9 cellular contexts compared by ENCODE assay signal in genomic region chr20:38725959-38726848, GRCh38. TPM values are rescaled to one million over a fixed set of nuclear protein-coding genes. Genes with fewer than 3 reads are reported as not detected.
A peak's percentile ranks its signal among the peaks of the same experiment; 100 is the strongest.
DNase-seq lines count a peak whose midpoint lies in the region; ATAC-seq, FAIRE-seq and TF ChIP-seq lines count a peak whose summit lies in the region.
"Had no signal": no experiment of that assay in that cellular context is flagged by ENCODE, and none has a peak within 500 bp of the region (broad histone marks: within the 10 kb centered on the region; RNA-seq: fewer than 3 reads in every experiment).

No MANE protein-coding gene starts in this region.

- no peak overlapping the region for H3K9ac ChIP-seq in HepG2 (ENCODE audit: insufficient read depth, low read depth, low read length)

- TF ChIP-seq CTCF in GM12874 (IDR thresholded peaks at IDR 0.05; ENCODE audit: insufficient read depth, low read depth, low read length) (peak; percentile 48; the same call in 1 of the 2 replicates), HepG2 (CRISPR knock-in tag; IDR thresholded peaks at IDR 0.05) (peak; percentile 93)

- no peak for TF ChIP-seq EP300 in HepG2 (IDR thresholded peaks at IDR 0.05; ENCODE audit: low read depth in 2 of 2, low read length in 2 of 2)
- no peak for TF ChIP-seq EP300 in HepG2 (CRISPR knock-in tag; IDR thresholded peaks at IDR 0.05; ENCODE audit: borderline replicate concordance)

- no peak for TF ChIP-seq POLR2A in HepG2 (IDR thresholded peaks at IDR 0.05; ENCODE audit: insufficient read depth in 1 of 2, low read depth in 2 of 2, low read length in 2 of 2)

- in situ Hi-C loops in HepG2 (cut with HindIII; ENCODE audit: extremely low pct_ligation_motif_present, low pct_unique_long_range_greater_than_20kb), result loop anchor here (25.0 kb wide), 1 partner anchor 289 kb away; the partner anchor contains the start of gene SNHG17

- 45% methylated on average over 42 of the region's 49 CpGs for WGBS in HepG2 (ENCODE audit: low lambda C conversion rate)

- H3K27me3 Mint-ChIP-seq in activated naive CD8-positive, alpha-beta T cell treated with anti-CD3 and anti-CD28 coated beads, Interleukin-2, amount 10 ng/mL, durations not matched to agents 7 days and 5 days, result peaks cover 89% of the 10 kb centered on the region

- peak overlapping the region; percentile 49 for H3K4me3 Mint-ChIP-seq in activated naive CD8-positive, alpha-beta T cell treated with anti-CD3 and anti-CD28 coated beads, Interleukin-2, amount 10 ng/mL, durations not matched to agents 7 days and 5 days

- DNase-seq in NCI-H460 (ENCODE audit: extremely low read depth, low read depth), result peak; percentile 33
- peak; percentile 63 for DNase-seq in activated naive CD8-positive, alpha-beta T cell treated with anti-CD3 and anti-CD28 coated beads, Interleukin-2, amount 10 ng/mL, durations not matched to agents 7 days and 5 days
- DNase-seq in HepG2 (ENCODE audit: low spot score), result peak; percentile 75
- DNase-seq in effector CD4-positive, alpha-beta T cell, result no peak
- DNase-seq in HPDE6-E6E7 (ENCODE audit: extremely low spot score), result no peak

- CTCF ChIA-PET in HepG2 (lab: Yijun Ruan, JAX; ENCODE audit: low intra/inter-chr PET ratio, low total read pairs), result interaction anchor here (0.7 to 3.4 kb wide), 5 partner anchors 25 to 82 kb away, joined by 3 to 24 read pairs (median 9); no protein-coding TSS in a partner anchor

- BruUV-seq in HepG2 (replicated peaks; lab: Mats Ljungman, UMichigan), result no TSS peak

- no peaks in the 10 kb centered on the region for H3K9me3 Mint-ChIP-seq in activated naive CD8-positive, alpha-beta T cell treated with anti-CD3 and anti-CD28 coated beads, Interleukin-2, amount 10 ng/mL, durations not matched to agents 7 days and 5 days

- H3K36me3 Mint-ChIP-seq in activated naive CD8-positive, alpha-beta T cell treated with anti-CD3 and anti-CD28 coated beads, Interleukin-2, amount 10 ng/mL, durations not matched to agents 7 days and 5 days, result peaks cover 3% of the 10 kb centered on the region

- no peak overlapping the region for H3K27ac ChIP-seq in HepG2 (ENCODE audit: extremely low read length, insufficient read depth, low read length)
- H3K27ac ChIP-seq: ovary, VCaP had no signal

- POLR2A ChIA-PET in activated naive CD8-positive, alpha-beta T cell treated with anti-CD3 and anti-CD28 coated beads, Interleukin-2, amount 10 ng/mL, durations not matched to agents 7 days and 5 days (lab: Charles Lee), result no interaction called here
- POLR2A ChIA-PET in HepG2 (lab: Yijun Ruan, JAX), result no interaction called here

- peaks cover 8% of the 10 kb centered on the region; the same call in 1 of the 2 replicates for H4K20me1 ChIP-seq in HepG2 (ENCODE audit: insufficient read depth, low read length)

- peaks cover 47 to 98% of the 10 kb centered on the region in 2 experiments for H3K27me3 ChIP-seq in HepG2 (ENCODE audit: control insufficient read depth in 1 of 2, insufficient read depth in 2 of 2, low read length in 2 of 2)
- H3K27me3 ChIP-seq: ovary had no signal

- no peaks in the 10 kb centered on the region for H3K9me3 ChIP-seq in HepG2 (ENCODE audit: low read length)
- H3K9me3 ChIP-seq: ovary had no signal

- peak overlapping the region; percentile 74 for H3K27ac Mint-ChIP-seq in activated naive CD8-positive, alpha-beta T cell treated with anti-CD3 and anti-CD28 coated beads, Interleukin-2, amount 10 ng/mL, durations not matched to agents 7 days and 5 days

- no peaks in the 10 kb centered on the region for H3K79me2 ChIP-seq in HepG2 (ENCODE audit: insufficient read depth, low read length)

- no peak overlapping the region for H2AFZ ChIP-seq in HepG2 (ENCODE audit: low read length)

- intact Hi-C loops in HepG2 (cut with micrococcal nuclease; ENCODE audit: unreplicated experiment), result loop anchor here (1.0 to 5.0 kb wide), 3 partner anchors 25 to 322 kb away; no protein-coding TSS in a partner anchor

- no peak overlapping the region for H3K4me2 ChIP-seq in HepG2 (ENCODE audit: low read depth, low read length)

- FAIRE-seq in HepG2 (lab: Jason Lieb, UNC), result no peak

- ATAC-seq in activated naive CD8-positive, alpha-beta T cell treated with anti-CD3 and anti-CD28 coated beads, Interleukin-2, amount 10 ng/mL, durations not matched to agents 7 days and 5 days (ENCODE audit: low read depth), result no peak
- ATAC-seq in HepG2 (peak; percentile 84), GM21515 (IDR thresholded peaks at IDR 0.05; ENCODE audit: unreplicated experiment) (no peak)

- peaks cover 12% of the 10 kb centered on the region for H3K4me1 ChIP-seq in HepG2 (ENCODE audit: insufficient read depth, low read length)

- peak; percentile 74 for TF ChIP-seq RAD21 in HepG2 (CRISPR knock-in tag; IDR thresholded peaks at IDR 0.05)

- no peak overlapping the region for H3K4me3 ChIP-seq in HepG2 (replicated peaks in 1 of 3; ENCODE audit: insufficient read depth in 1 of 3, low read depth in 2 of 3, low read length in 3 of 3)
- H3K4me3 ChIP-seq: ovary had no signal

- no peaks in the 10 kb centered on the region for H3K36me3 ChIP-seq in HepG2 (replicated peaks in 1 of 2; ENCODE audit: control insufficient read depth in 1 of 2, insufficient read depth in 2 of 2, low read length in 2 of 2)
- H3K36me3 ChIP-seq: ovary had no signal

- H3K4me1 Mint-ChIP-seq in activated naive CD8-positive, alpha-beta T cell treated with anti-CD3 and anti-CD28 coated beads, Interleukin-2, amount 10 ng/mL, durations not matched to agents 7 days and 5 days, result peaks cover 44% of the 10 kb centered on the region

TF ChIP-seq in HepG2, 621 proteins besides CTCF, POLR2A, EP300 and RAD21 (continues in another document):
- TF ChIP-seq ZNF253 (CRISPR knock-in tag; IDR thresholded peaks at IDR 0.05; ENCODE audit: borderline replicate concordance) (no peak), ZNF264 (CRISPR knock-in tag; IDR thresholded peaks at IDR 0.05) (no peak)

RNA-seq across cellular contexts. Expression of gene SLC32A1, which starts 1.9 kb away (rescaled TPM):
- not detected in 2 replicates for total RNA-seq in NCI-H460 (2014; rRNA removed; shearing (Covaris generic))
- polyA plus RNA-seq in NCI-H460 (2014; cell fraction: nucleus; rRNA removed), result not detected in 2 replicates
- not detected for total RNA-seq in activated naive CD8-positive, alpha-beta T cell treated with anti-CD3 and anti-CD28 coated beads, Interleukin-2, amount 10 ng/mL, durations not matched to agents 7 days and 5 days
- not detected in 2 replicates for total RNA-seq in HepG2 (2016; rRNA removed; fragmentation: Illumina TruSeq; extraction: Trizol)
- total RNA-seq in HepG2 (2016; cell fraction: cytosol; rRNA removed; fragmentation: Illumina TruSeq; extraction: Trizol; ENCODE audit: low read depth), result not detected in 2 replicates
- not detected in 2 replicates for total RNA-seq in HepG2 (2016; cell fraction: insoluble cytoplasmic fraction; rRNA removed; fragmentation: Illumina TruSeq; extraction: Trizol)
- not detected in 2 replicates for total RNA-seq in HepG2 (2016; cell fraction: membrane; rRNA removed; fragmentation: Illumina TruSeq; extraction: Trizol)
- not detected in 2 replicates for total RNA-seq in HepG2 (2016; cell fraction: nucleus; rRNA removed; fragmentation: Illumina TruSeq; extraction: Trizol)
- polyA plus RNA-seq in HepG2 (2011; rRNA removed), result not detected in 2 replicates
- polyA plus RNA-seq in HepG2 (2011; cell fraction: cytosol; rRNA removed), result not detected in 2 replicates
- not detected in 2 replicates for polyA plus RNA-seq in HepG2 (2011; cell fraction: nucleus; rRNA removed)
- not detected in 2 replicates for polyA plus RNA-seq in HepG2 (2012)
- polyA plus RNA-seq in HepG2 (2016; cell fraction: cytosol; fragmentation: Illumina TruSeq; extraction: Trizol; ENCODE audit: low read depth), result not detected in 2 replicates
- polyA plus RNA-seq in HepG2 (2016; cell fraction: insoluble cytoplasmic fraction; fragmentation: Illumina TruSeq; extraction: Trizol; ENCODE audit: low read depth), result not detected in 2 replicates
- not detected in 2 replicates for polyA plus RNA-seq in HepG2 (2016; cell fraction: membrane; fragmentation: Illumina TruSeq; extraction: Trizol; ENCODE audit: low read depth)
- not detected in 2 replicates for polyA plus RNA-seq in HepG2 (2016; cell fraction: nucleus; fragmentation: Illumina TruSeq; extraction: Trizol; ENCODE audit: insufficient read depth, low read depth)
- polyA minus RNA-seq in HepG2 (2011; rRNA and poly(A)+ RNA removed; ENCODE audit: low replicate concordance), result not detected in 2 replicates
- not detected in 2 replicates for polyA minus RNA-seq in HepG2 (2011; cell fraction: cytosol; rRNA and poly(A)+ RNA removed)
- polyA minus RNA-seq in HepG2 (2011; cell fraction: nucleus; rRNA and poly(A)+ RNA removed), result not detected in 2 replicates
- total RNA-seq: ovary had no signal
- polyA plus RNA-seq: ovary had no signal

RNA-seq across cellular contexts. Expression of gene ACTR5, which starts 22.1 kb away (rescaled TPM):
- total RNA-seq in NCI-H460 (2014; rRNA removed; shearing (Covaris generic)), result 6.9 and 8.8 TPM in 2 replicates
- polyA plus RNA-seq in NCI-H460 (2014; cell fraction: nucleus; rRNA removed), result 22.0 and 26.7 TPM in 2 replicates
- 10 to 100 TPM; 10.4 to 11.9 TPM for total RNA-seq in activated naive CD8-positive, alpha-beta T cell treated with anti-CD3 and anti-CD28 coated beads, Interleukin-2, amount 10 ng/mL, durations not matched to agents 7 days and 5 days
- total RNA-seq in HepG2 (2016; rRNA removed; fragmentation: Illumina TruSeq; extraction: Trizol), result 20.5 and 22.0 TPM in 2 replicates
- total RNA-seq in HepG2 (2016; cell fraction: cytosol; rRNA removed; fragmentation: Illumina TruSeq; extraction: Trizol; ENCODE audit: low read depth), result 1.4 and 2.3 TPM in 2 replicates
- total RNA-seq in HepG2 (2016; cell fraction: insoluble cytoplasmic fraction; rRNA removed; fragmentation: Illumina TruSeq; extraction: Trizol), result 20.8 and 23.2 TPM in 2 replicates
- 4.9 and 5.2 TPM in 2 replicates for total RNA-seq in HepG2 (2016; cell fraction: membrane; rRNA removed; fragmentation: Illumina TruSeq; extraction: Trizol)
- total RNA-seq in HepG2 (2016; cell fraction: nucleus; rRNA removed; fragmentation: Illumina TruSeq; extraction: Trizol), result 19.7 and 20.2 TPM in 2 replicates
- 19.5 and 21.2 TPM in 2 replicates for polyA plus RNA-seq in HepG2 (2011; rRNA removed)
- 10.3 and 11.2 TPM in 2 replicates for polyA plus RNA-seq in HepG2 (2011; cell fraction: cytosol; rRNA removed)
- polyA plus RNA-seq in HepG2 (2011; cell fraction: nucleus; rRNA removed), result 59.7 and 75.5 TPM in 2 replicates
- polyA plus RNA-seq in HepG2 (2012), result 11.5 and 13.6 TPM in 2 replicates
- 0.74 and 1.3 TPM in 2 replicates for polyA plus RNA-seq in HepG2 (2016; cell fraction: cytosol; fragmentation: Illumina TruSeq; extraction: Trizol; ENCODE audit: low read depth)
- polyA plus RNA-seq in HepG2 (2016; cell fraction: insoluble cytoplasmic fraction; fragmentation: Illumina TruSeq; extraction: Trizol; ENCODE audit: low read depth), result 17.2 and 18.6 TPM in 2 replicates
- polyA plus RNA-seq in HepG2 (2016; cell fraction: membrane; fragmentation: Illumina TruSeq; extraction: Trizol; ENCODE audit: low read depth), result 2.2 and 2.4 TPM in 2 replicates
- 28.1 and 28.5 TPM in 2 replicates for polyA plus RNA-seq in HepG2 (2016; cell fraction: nucleus; fragmentation: Illumina TruSeq; extraction: Trizol; ENCODE audit: insufficient read depth, low read depth)
- 14.3 and 18.0 TPM in 2 replicates for polyA minus RNA-seq in HepG2 (2011; rRNA and poly(A)+ RNA removed; ENCODE audit: low replicate concordance)
- 6.7 and 7.3 TPM in 2 replicates for polyA minus RNA-seq in HepG2 (2011; cell fraction: cytosol; rRNA and poly(A)+ RNA removed)
- polyA minus RNA-seq in HepG2 (2011; cell fraction: nucleus; rRNA and poly(A)+ RNA removed), result 25.9 and 33.6 TPM in 2 replicates

Comparison
In these comparisons a context has a peak if more than half of its experiments do, and no peak if none do; other contexts are left out.
1. DNase-seq: peak in NCI-H460 (single experiment), activated naive CD8-positive, alpha-beta T cell treated with anti-CD3 and anti-CD28 coated beads, Interleukin-2, amount 10 ng/mL, durations not matched to agents 7 days and 5 days (single experiment) and HepG2 (single experiment); none in effector CD4-positive, alpha-beta T cell (single experiment) and HPDE6-E6E7 (single experiment).